In the genomic region with DNA sequence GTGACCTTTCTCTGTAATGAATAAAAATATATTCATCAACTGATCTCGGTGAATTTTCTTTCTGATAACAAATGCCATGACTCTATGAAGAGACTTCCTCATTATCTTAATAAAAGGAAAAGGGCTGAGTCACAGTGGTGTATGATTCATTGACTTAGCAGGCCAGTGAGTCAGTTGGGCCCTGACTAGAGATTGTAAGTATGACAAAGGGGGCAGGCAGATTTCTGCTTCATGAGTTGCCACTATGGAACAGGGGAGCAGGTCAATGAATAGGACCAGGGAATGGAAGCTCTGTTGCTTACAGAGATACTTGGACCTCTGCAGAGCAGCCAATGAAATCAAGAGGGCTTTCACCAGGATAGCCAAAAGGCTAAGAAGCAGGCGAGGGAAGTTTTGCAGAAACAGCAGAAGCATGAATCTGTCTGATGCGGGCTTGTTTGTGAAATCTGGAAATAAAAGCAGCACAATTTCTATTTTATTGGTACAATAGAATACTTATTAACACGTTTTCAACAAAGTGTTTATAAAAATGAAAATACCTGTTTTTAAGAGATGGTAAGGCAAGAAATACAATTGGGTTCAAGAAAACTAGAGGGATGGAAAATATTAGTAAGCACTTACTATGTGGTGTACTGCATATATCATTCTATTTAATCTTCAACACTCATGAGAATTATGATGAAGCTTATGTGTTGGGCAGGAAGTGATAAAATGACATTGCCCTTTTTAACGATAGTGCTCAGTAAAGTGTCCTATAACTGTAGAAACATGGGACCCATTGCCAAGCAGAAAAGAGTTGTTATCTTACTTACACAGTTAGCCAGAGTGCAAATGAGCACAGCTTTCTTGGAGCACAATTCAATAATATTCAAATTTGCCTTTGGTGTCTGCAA, we compare ENCODE assay signal across 8 cellular contexts.
DNase-seq lines count a peak whose midpoint lies in the region; TF ChIP-seq lines count a peak whose summit lies in the region.

No MANE protein-coding gene starts in this region.

- no peaks in the 10 kb centered on the region for H3K79me2 ChIP-seq in OCI-LY3 (ENCODE audit: low read length)

- no peak overlapping the region for H3K9ac ChIP-seq in OCI-LY3 (ENCODE audit: low read length)

- H3K9me3 ChIP-seq in OCI-LY3 (ENCODE audit: insufficient read depth, low read length) = no peaks in the 10 kb centered on the region

- DNase-seq in SKM-1 treated with dmso at 0.1 percent for 144 hours (lab: John Stamatoyannopoulos, UW; ENCODE audit: unreplicated experiment) (peak; percentile 42), SKM-1 (lab: John Stamatoyannopoulos, UW; ENCODE audit: unreplicated experiment) (no peak), epithelial cell of prostate (ENCODE audit: low read depth, low spot score) (peak; percentile 86), skeletal muscle cell (ENCODE audit: low read depth) (peak; percentile 88), ecto neural progenitor cell (ENCODE audit: low spot score) (no peak), NCI-H146 (lab: John Stamatoyannopoulos, UW) (no peak), NCI-H1930 (lab: John Stamatoyannopoulos, UW) (no peak)

- H3K4me2 ChIP-seq in OCI-LY3 (ENCODE audit: low read length) = peak overlapping the region; percentile 21

- H3K27ac ChIP-seq in OCI-LY3 (ENCODE audit: low read length) (no peak overlapping the region), epithelial cell of prostate (peak overlapping the region; percentile 5)

- peaks cover 27% of the 10 kb centered on the region for H3K4me1 ChIP-seq in OCI-LY3 (ENCODE audit: low read length)

- no peaks in the 10 kb centered on the region for H3K36me3 ChIP-seq in OCI-LY3 (replicated peaks; ENCODE audit: low read depth, low read length)

- no peaks in the 10 kb centered on the region for H4K20me1 ChIP-seq in OCI-LY3 (ENCODE audit: insufficient read depth, low read length)

- peaks cover 11% of the 10 kb centered on the region for H3K27me3 ChIP-seq in OCI-LY3 (ENCODE audit: low read depth, low read length)

- no peak overlapping the region for H2AFZ ChIP-seq in OCI-LY3 (ENCODE audit: low read depth, low read length)

- no peak overlapping the region for H3K4me3 ChIP-seq in OCI-LY3 (ENCODE audit: low read length)
- H3K4me3 ChIP-seq in skeletal muscle cell (ENCODE audit: low read depth, low read length) = no peak overlapping the region

- TF ChIP-seq CTCF in OCI-LY3 (IDR thresholded peaks at IDR 0.05; ENCODE audit: low read depth, low read length) = no peak

Comparison
In these comparisons a context has a peak if more than half of its experiments do, and no peak if none do; other contexts are left out.
1. DNase-seq: peak in SKM-1 treated with dmso at 0.1 percent for 144 hours (single experiment), epithelial cell of prostate (single experiment) and skeletal muscle cell (single experiment); none in SKM-1 (single experiment), ecto neural progenitor cell (single experiment), NCI-H146 (single experiment) and NCI-H1930 (0 of 2).